In genomic region chr1:165152727-165153126, GRCh38 we compare ENCODE assay signal across 11 cellular contexts.
DNase-seq lines count a peak whose midpoint lies in the region; ATAC-seq and TF ChIP-seq lines count a peak whose summit lies in the region.
"Had no signal": no experiment of that assay in that cellular context is flagged by ENCODE, and none has a peak within 500 bp of the region (broad histone marks: within the 10 kb centered on the region; RNA-seq: fewer than 3 reads in every experiment).

No MANE protein-coding gene starts in this region.

- H3K27ac ChIP-seq in Panc1 (ENCODE audit: low read length): no peak overlapping the region
- no peak overlapping the region for H3K27ac ChIP-seq in CD8-positive, alpha-beta T cell (ENCODE audit: low read depth, low read length)
- no peak overlapping the region for H3K27ac ChIP-seq in effector memory CD4-positive, alpha-beta T cell (ENCODE audit: insufficient read depth, low read length, poor library complexity, severe bottlenecking)
- H3K27ac ChIP-seq: adrenal gland, Peyer's patch had no signal

- no peak overlapping the region for H3K27ac Mint-ChIP-seq in CD8-positive, alpha-beta T cell
- H3K27ac Mint-ChIP-seq: activated CD4-positive, alpha-beta T cell treated with anti-CD3 and anti-CD28 coated beads, Interleukin-2, amount 10 ng/mL, durations not matched to agents 7 days and 5 days had no signal

- no peaks in the 10 kb centered on the region for H3K4me1 Mint-ChIP-seq in CD8-positive, alpha-beta T cell (ENCODE audit: low read depth)
- H3K4me1 Mint-ChIP-seq: activated CD4-positive, alpha-beta T cell treated with anti-CD3 and anti-CD28 coated beads, Interleukin-2, amount 10 ng/mL, durations not matched to agents 7 days and 5 days had no signal

- TF ChIP-seq CTCF in Panc1 (IDR thresholded peaks at IDR 0.05): peak; percentile 57
- TF ChIP-seq CTCF in kidney epithelial cell (IDR thresholded peaks at IDR 0.05; ENCODE audit: insufficient read depth, low read length, poor library complexity, severe bottlenecking): peak; percentile 11
- TF ChIP-seq CTCF in CD8-positive, alpha-beta T cell (IDR thresholded peaks at IDR 0.05): no peak

- H3K4me3 ChIP-seq in H7 (ENCODE audit: insufficient read depth, low read depth, low read length): no peak overlapping the region
- no peak overlapping the region for H3K4me3 ChIP-seq in Panc1 (ENCODE audit: low read depth in 2 of 2, low read length in 2 of 2)
- no peak overlapping the region for H3K4me3 ChIP-seq in kidney epithelial cell (ENCODE audit: low read depth, low read length)
- no peak overlapping the region for H3K4me3 ChIP-seq in CD8-positive, alpha-beta T cell (ENCODE audit: low read depth, low read length)
- H3K4me3 ChIP-seq in effector memory CD4-positive, alpha-beta T cell (ENCODE audit: insufficient read depth, low read depth, low read length, poor library complexity, severe bottlenecking): no peak overlapping the region
- H3K4me3 ChIP-seq: adrenal gland, Peyer's patch had no signal

- in situ Hi-C loops in Panc1 (cut with HindIII; ENCODE audit: low pct_unique_long_range_greater_than_20kb, low sequenced_read_pairs): no loop called here

- H3K36me3 Mint-ChIP-seq in CD8-positive, alpha-beta T cell: no peaks in the 10 kb centered on the region

- no peaks in the 10 kb centered on the region for H3K9me3 Mint-ChIP-seq in CD8-positive, alpha-beta T cell
- H3K9me3 Mint-ChIP-seq: activated CD4-positive, alpha-beta T cell treated with anti-CD3 and anti-CD28 coated beads, Interleukin-2, amount 10 ng/mL, durations not matched to agents 7 days and 5 days had no signal

- no peak overlapping the region for H3K4me3 Mint-ChIP-seq in CD8-positive, alpha-beta T cell
- H3K4me3 Mint-ChIP-seq: activated CD4-positive, alpha-beta T cell treated with anti-CD3 and anti-CD28 coated beads, Interleukin-2, amount 10 ng/mL, durations not matched to agents 7 days and 5 days had no signal

- BruUV-seq in Panc1 (replicated peaks; lab: Mats Ljungman, UMichigan): no TSS peak

- H3K36me3 ChIP-seq in H7 (replicated peaks; ENCODE audit: control insufficient read depth, insufficient read depth, low read length) (no peaks in the 10 kb centered on the region), Panc1 (ENCODE audit: control insufficient read depth, insufficient read depth, low read length) (no peaks in the 10 kb centered on the region), kidney epithelial cell (ENCODE audit: control insufficient read depth, insufficient read depth, low read length) (no peaks in the 10 kb centered on the region)
- no peaks in the 10 kb centered on the region for H3K36me3 ChIP-seq in CD8-positive, alpha-beta T cell (ENCODE audit: insufficient read depth, low read length)
- no peaks in the 10 kb centered on the region for H3K36me3 ChIP-seq in effector memory CD4-positive, alpha-beta T cell (ENCODE audit: control insufficient read depth, insufficient read depth, low read length)
- H3K36me3 ChIP-seq: adrenal gland, Peyer's patch had no signal

- no peaks in the 10 kb centered on the region for H3K27me3 Mint-ChIP-seq in CD8-positive, alpha-beta T cell (ENCODE audit: low read depth)
- H3K27me3 Mint-ChIP-seq: activated CD4-positive, alpha-beta T cell treated with anti-CD3 and anti-CD28 coated beads, Interleukin-2, amount 10 ng/mL, durations not matched to agents 7 days and 5 days had no signal

- intact Hi-C loops in Panc1 (cut with micrococcal nuclease; ENCODE audit: unreplicated experiment): no loop called here
- intact Hi-C loops in CD8-positive, alpha-beta T cell (cut with DNase I, micrococcal nuclease): no loop called here

- POLR2A ChIA-PET in Panc1 (lab: Charles Lee): no interaction called here
- POLR2A ChIA-PET in CD8-positive, alpha-beta T cell (lab: Charles Lee): no interaction called here

- 0 out of 2 replicates have a peak, but pooled peaks have one; percentile 66 for ATAC-seq in Panc1
- no peak for ATAC-seq in CD8-positive, alpha-beta T cell
- ATAC-seq in HG03175 (IDR thresholded peaks at IDR 0.05; ENCODE audit: unreplicated experiment): no peak

- CTCF ChIA-PET in Panc1 (lab: Charles Lee): no interaction called here
- CTCF ChIA-PET in CD8-positive, alpha-beta T cell (lab: Charles Lee): no interaction called here

- no peaks in the 10 kb centered on the region for H3K4me1 ChIP-seq in Panc1 (ENCODE audit: control insufficient read depth, insufficient read depth, low read length)
- no peaks in the 10 kb centered on the region for H3K4me1 ChIP-seq in CD8-positive, alpha-beta T cell (ENCODE audit: insufficient read depth, low read length)
- no peaks in the 10 kb centered on the region for H3K4me1 ChIP-seq in effector memory CD4-positive, alpha-beta T cell (ENCODE audit: control insufficient read depth, insufficient read depth, low read length, poor library complexity, severe bottlenecking)
- H3K4me1 ChIP-seq: adrenal gland, Peyer's patch had no signal

- H3K9me3 ChIP-seq in Panc1 (ENCODE audit: control insufficient read depth, insufficient read depth, low read depth, low read length): no peaks in the 10 kb centered on the region
- no peaks in the 10 kb centered on the region for H3K9me3 ChIP-seq in CD8-positive, alpha-beta T cell (ENCODE audit: low read length)
- H3K9me3 ChIP-seq in effector memory CD4-positive, alpha-beta T cell (ENCODE audit: control insufficient read depth, low read length): no peaks in the 10 kb centered on the region
- H3K9me3 ChIP-seq: adrenal gland, Peyer's patch had no signal

- no peaks in the 10 kb centered on the region; the same call in 1 of the 2 replicates for H3K27me3 ChIP-seq in H7 (ENCODE audit: control insufficient read depth, insufficient read depth, low read length)
- H3K27me3 ChIP-seq in Panc1 (ENCODE audit: control insufficient read depth, insufficient read depth, low read length): no peaks in the 10 kb centered on the region; the same call in none of the 2 replicates
- no peaks in the 10 kb centered on the region for H3K27me3 ChIP-seq in kidney epithelial cell (ENCODE audit: control insufficient read depth, insufficient read depth, low read length)
- H3K27me3 ChIP-seq in CD8-positive, alpha-beta T cell (ENCODE audit: insufficient read depth, low read length): no peaks in the 10 kb centered on the region
- H3K27me3 ChIP-seq in effector memory CD4-positive, alpha-beta T cell (replicated peaks; ENCODE audit: control insufficient read depth, insufficient read depth, low read length, poor library complexity, severe bottlenecking): no peaks in the 10 kb centered on the region
- H3K27me3 ChIP-seq: adrenal gland, Peyer's patch had no signal

- DNase-seq in AG20443 (ENCODE audit: low spot score): peak; percentile 10
- DNase-seq in H7: peak; percentile 56
- DNase-seq in Panc1 (ENCODE audit: low read depth, low spot score): no peak
- no peak for DNase-seq in kidney epithelial cell (ENCODE audit: low read depth)
- DNase-seq in CD8-positive, alpha-beta T cell: no peak
- no peak for DNase-seq in effector memory CD4-positive, alpha-beta T cell
- DNase-seq in GOT3 (lab: John Stamatoyannopoulos, UW): no peak
- DNase-seq: activated CD4-positive, alpha-beta T cell treated with anti-CD3 and anti-CD28 coated beads, Interleukin-2, amount 10 ng/mL, durations not matched to agents 7 days and 5 days; adrenal gland; Peyer's patch had no signal

Comparison
In these comparisons a context has a peak if more than half of its experiments do, and no peak if none do; other contexts are left out.
1. DNase-seq: peak in AG20443 (single experiment) and H7 (single experiment); none in Panc1 (single experiment), kidney epithelial cell (single experiment), CD8-positive, alpha-beta T cell (0 of 7), effector memory CD4-positive, alpha-beta T cell (0 of 3) and GOT3 (single experiment).